21 cellular contexts compared by ENCODE assay signal in genomic region chr2:200219400-200220113, GRCh38.
DNase-seq lines count a peak whose midpoint lies in the region; ATAC-seq, FAIRE-seq and TF ChIP-seq lines count a peak whose summit lies in the region.
"Had no signal": no experiment of that assay in that cellular context is flagged by ENCODE, and none has a peak within 500 bp of the region (broad histone marks: within the 10 kb centered on the region; RNA-seq: fewer than 3 reads in every experiment).

No MANE protein-coding gene starts in this region.

- H3K36me3 ChIP-seq in HUES64 (ENCODE audit: insufficient read depth, low read length) (no peaks in the 10 kb centered on the region), PC-3 (ENCODE audit: low read depth, low read length) (no peaks in the 10 kb centered on the region), iPS-20b (ENCODE audit: insufficient read depth, low read depth, low read length) (no peaks in the 10 kb centered on the region), stomach (no peaks in the 10 kb centered on the region)
- no peaks in the 10 kb centered on the region for H3K36me3 ChIP-seq in CD4-positive, alpha-beta memory T cell (ENCODE audit: insufficient read depth, low read length)
- H3K36me3 ChIP-seq: esophagus squamous epithelium had no signal

- H3K27me3 Mint-ChIP-seq in CD4-positive, alpha-beta memory T cell = peaks cover 2 to 4% of the 10 kb centered on the region in 2 donors

- H3K4me3 ChIP-seq in A549 (no peak overlapping the region), HUES64 (ENCODE audit: low read length) (no peak overlapping the region), PC-3 (ENCODE audit: low read length) (no peak overlapping the region), iPS-20b (ENCODE audit: low read length) (no peak overlapping the region), stomach (no peak overlapping the region)
- H3K4me3 ChIP-seq in CD4-positive, alpha-beta memory T cell (ENCODE audit: low read length in 2 of 2) = no peak overlapping the region
- H3K4me3 ChIP-seq: esophagus squamous epithelium had no signal

- peaks cover 0 to 3% (median 0%) of the 10 kb centered on the region in 8 donors for H3K9me3 Mint-ChIP-seq in CD4-positive, alpha-beta memory T cell
- H3K9me3 Mint-ChIP-seq: activated B cell treated with CpG ODN at 0.5 μM for 24 hours; activated naive CD8-positive, alpha-beta T cell treated with anti-CD3 and anti-CD28 coated beads, Interleukin-2, amount 50 U/mL, for 24 hours; IgD-negative memory B cell; nephron progenitor cell; stimulated activated naive B cell treated with anti-CD40 and anti-IgM and Interleukin-4, amounts not matched to agents 10 μg/mL and 1 μg/mL and 100 μg/mL, for 72 hours had no signal

- no peaks in the 10 kb centered on the region for H3K27me3 ChIP-seq in HUES64 (ENCODE audit: insufficient read depth, low read length)
- no peaks in the 10 kb centered on the region for H3K27me3 ChIP-seq in PC-3 (ENCODE audit: low read length)
- no peaks in the 10 kb centered on the region for H3K27me3 ChIP-seq in iPS-20b (ENCODE audit: insufficient read depth, low read length)
- H3K27me3 ChIP-seq in stomach = no peaks in the 10 kb centered on the region
- no peaks in the 10 kb centered on the region for H3K27me3 ChIP-seq in CD4-positive, alpha-beta memory T cell (ENCODE audit: insufficient read depth, low read length)
- H3K27me3 ChIP-seq: esophagus squamous epithelium had no signal

- intact Hi-C loops in PC-3 (cut with micrococcal nuclease) (no loop called here), stomach (cut with DNase I; ENCODE audit: low total_unique reads) (no loop called here)
- intact Hi-C loops in CD4-positive, alpha-beta memory T cell (cut with micrococcal nuclease) = no loop called here

- TF ChIP-seq CTCF in A549 (IDR thresholded peaks at IDR 0.05) (no peak), PC-3 (conservative IDR thresholded peaks at IDR 0.05; ENCODE audit: low read depth, low read length) (no peak), stomach (IDR thresholded peaks at IDR 0.05) (no peak)

- TF ChIP-seq RAD21 in A549 (conservative IDR thresholded peaks at IDR 0.05 in 1 of 2, IDR thresholded peaks at IDR 0.05 in 1 of 2) = no peak

- no peak overlapping the region for H3K4me3 Mint-ChIP-seq in CD4-positive, alpha-beta memory T cell
- H3K4me3 Mint-ChIP-seq: activated B cell treated with CpG ODN at 0.5 μM for 24 hours; activated naive CD8-positive, alpha-beta T cell treated with anti-CD3 and anti-CD28 coated beads, Interleukin-2, amount 50 U/mL, for 24 hours; IgD-negative memory B cell; nephron progenitor cell; stimulated activated naive B cell treated with anti-CD40 and anti-IgM and Interleukin-4, amounts not matched to agents 10 μg/mL and 1 μg/mL and 100 μg/mL, for 72 hours had no signal

- FAIRE-seq in A549 (lab: Jason Lieb, UNC) = no peak
- FAIRE-seq: bronchial epithelial cell had no signal

- H4K20me1 ChIP-seq in PC-3 (ENCODE audit: low read length) = no peaks in the 10 kb centered on the region

- H3F3A ChIP-seq in PC-3 (ENCODE audit: low read length, unreplicated experiment) = no peaks in the 10 kb centered on the region

- H3K27ac ChIP-seq in A549 = peak overlapping the region; percentile 37 to 51; a peak in 5 of 6 replicates
- peak overlapping the region; percentile 50 for H3K27ac ChIP-seq in HUES64 (ENCODE audit: low read depth, low read length)
- H3K27ac ChIP-seq in PC-3 (ENCODE audit: low read length) = no peak overlapping the region
- H3K27ac ChIP-seq in iPS-20b (ENCODE audit: low read length) = no peak overlapping the region
- H3K27ac ChIP-seq in stomach = no peak overlapping the region
- no peak overlapping the region for H3K27ac ChIP-seq in CD4-positive, alpha-beta memory T cell (ENCODE audit: low read depth, low read length)
- H3K27ac ChIP-seq: esophagus squamous epithelium had no signal

- H2AFZ ChIP-seq in PC-3 (ENCODE audit: low read length) = peak overlapping the region; percentile 29; the same call in 1 of the 2 replicates

- no peaks in the 10 kb centered on the region for H3K79me2 ChIP-seq in PC-3 (ENCODE audit: low read length)

- DNase-seq in A549 (ENCODE audit: low read depth in 1 of 2, low spot score in 1 of 2) = no peak
- DNase-seq in PC-3 = peak; percentile 27
- DNase-seq in stomach = no peak
- DNase-seq in NCI-H146 treated with DMSO at 0.1 percent for 48 hours (lab: John Stamatoyannopoulos, UW; ENCODE audit: unreplicated experiment) = no peak
- no peak for DNase-seq in CD4-positive, alpha-beta memory T cell
- DNase-seq: activated B cell treated with CpG ODN at 0.5 μM for 24 hours; activated CD8-positive, alpha-beta memory T cell treated with anti-CD3 and anti-CD28 coated beads for 24 hours; activated naive CD8-positive, alpha-beta T cell treated with anti-CD3 and anti-CD28 coated beads, Interleukin-2, amount 50 U/mL, for 24 hours; esophagus squamous epithelium; hippocampal formation; kidney glomerular epithelial cell; nephron progenitor cell; SIG-M5; stimulated activated naive B cell treated with anti-CD40 and anti-IgM and Interleukin-4, amounts not matched to agents 10 μg/mL and 1 μg/mL and 100 μg/mL, for 72 hours; T-helper 2 cell; trophoblast cell had no signal

- peaks cover 33% of the 10 kb centered on the region for H3K4me1 ChIP-seq in A549
- peaks cover 25% of the 10 kb centered on the region for H3K4me1 ChIP-seq in HUES64 (ENCODE audit: insufficient read depth, low read length)
- peaks cover 15% of the 10 kb centered on the region for H3K4me1 ChIP-seq in PC-3 (ENCODE audit: insufficient read depth, low read length)
- H3K4me1 ChIP-seq in iPS-20b (ENCODE audit: insufficient read depth, low read length) = peaks cover 16% of the 10 kb centered on the region; the same call in 1 of the 2 replicates
- H3K4me1 ChIP-seq in stomach = peaks cover 0 to 19% (median 4%) of the 10 kb centered on the region in 4 donors
- H3K4me1 ChIP-seq in CD4-positive, alpha-beta memory T cell (ENCODE audit: insufficient read depth, low read length) = no peaks in the 10 kb centered on the region
- H3K4me1 ChIP-seq: esophagus squamous epithelium had no signal

- TF ChIP-seq EP300 in A549 (IDR thresholded peaks at IDR 0.05) (no peak), stomach (IDR thresholded peaks at IDR 0.05) (no peak)

- H3K27ac Mint-ChIP-seq in CD4-positive, alpha-beta memory T cell = no peak overlapping the region
- H3K27ac Mint-ChIP-seq: activated B cell treated with CpG ODN at 0.5 μM for 24 hours; activated naive CD8-positive, alpha-beta T cell treated with anti-CD3 and anti-CD28 coated beads, Interleukin-2, amount 50 U/mL, for 24 hours; IgD-negative memory B cell; stimulated activated naive B cell treated with anti-CD40 and anti-IgM and Interleukin-4, amounts not matched to agents 10 μg/mL and 1 μg/mL and 100 μg/mL, for 72 hours had no signal

- ATAC-seq in A549 (no peak), PC-3 (no peak), GM18520 (IDR thresholded peaks at IDR 0.05; ENCODE audit: unreplicated experiment) (no peak)
- ATAC-seq: activated naive CD8-positive, alpha-beta T cell treated with anti-CD3 and anti-CD28 coated beads, Interleukin-2, amount 50 U/mL, for 24 hours; stimulated activated naive B cell treated with anti-CD40 and anti-IgM and Interleukin-4, amounts not matched to agents 10 μg/mL and 1 μg/mL and 100 μg/mL, for 72 hours had no signal

- 0 out of 2 replicates have a peak overlapping the region, but pooled peaks have one; percentile 18 for H3K9ac ChIP-seq in HUES64 (ENCODE audit: low read depth, low read length)
- H3K9ac ChIP-seq in PC-3 (ENCODE audit: low read length) = no peak overlapping the region
- H3K9ac ChIP-seq in iPS-20b (ENCODE audit: low read depth, low read length) = peak overlapping the region; percentile 25; the same call in 1 of the 2 replicates

- BruUV-seq in PC-3 (replicated peaks; lab: Mats Ljungman, UMichigan) = no TSS peak

- no peaks in the 10 kb centered on the region for H3K9me2 ChIP-seq in PC-3 (replicated peaks; ENCODE audit: low read length)

- H3K9me3 ChIP-seq in A549 (no peaks in the 10 kb centered on the region), HUES64 (ENCODE audit: insufficient read depth, low read depth, low read length) (no peaks in the 10 kb centered on the region), PC-3 (ENCODE audit: low read length) (no peaks in the 10 kb centered on the region), iPS-20b (ENCODE audit: insufficient read depth, low read depth, low read length) (no peaks in the 10 kb centered on the region), stomach (no peaks in the 10 kb centered on the region)
- no peaks in the 10 kb centered on the region for H3K9me3 ChIP-seq in CD4-positive, alpha-beta memory T cell (ENCODE audit: control insufficient read depth in 1 of 2, low read length in 2 of 2)
- H3K9me3 ChIP-seq: esophagus squamous epithelium had no signal

- peaks cover 0 to 2% (median 0%) of the 10 kb centered on the region in 4 donors for H3K4me1 Mint-ChIP-seq in CD4-positive, alpha-beta memory T cell
- H3K4me1 Mint-ChIP-seq: activated B cell treated with CpG ODN at 0.5 μM for 24 hours; activated naive CD8-positive, alpha-beta T cell treated with anti-CD3 and anti-CD28 coated beads, Interleukin-2, amount 50 U/mL, for 24 hours; IgD-negative memory B cell; stimulated activated naive B cell treated with anti-CD40 and anti-IgM and Interleukin-4, amounts not matched to agents 10 μg/mL and 1 μg/mL and 100 μg/mL, for 72 hours had no signal

- H3K4me2 ChIP-seq in A549 (peak overlapping the region; percentile 75), PC-3 (ENCODE audit: low read length) (peak overlapping the region; percentile 3; the same call in 1 of the 2 replicates)

- H3K36me3 Mint-ChIP-seq in CD4-positive, alpha-beta memory T cell = no peaks in the 10 kb centered on the region
- H3K36me3 Mint-ChIP-seq: IgD-negative memory B cell; stimulated activated naive B cell treated with anti-CD40 and anti-IgM and Interleukin-4, amounts not matched to agents 10 μg/mL and 1 μg/mL and 100 μg/mL, for 72 hours had no signal

- TF ChIP-seq POLR2A in A549 (IDR thresholded peaks at IDR 0.05; ENCODE audit: low read length) (no peak), stomach (IDR thresholded peaks at IDR 0.05) (no peak)

- CTCF ChIA-PET in A549 (lab: Yijun Ruan, JAX) (no interaction called here), PC-3 (lab: Charles Lee) (no interaction called here)
- CTCF ChIA-PET in CD4-positive, alpha-beta memory T cell (lab: Charles Lee; ENCODE audit: partially characterized antibody) = no interaction called here

- WGBS in A549 (ENCODE audit: missing lambda C conversion rate) = 54% methylated on average over 3 of the region's 3 CpGs
- WGBS in HUES64 = 70% methylated on average over 3 of the region's 3 CpGs
- 36 to 55% (median 44%) methylated on average over 3 of the region's 3 CpGs for WGBS in stomach, 5 donors

- POLR2A ChIA-PET in A549 (lab: Yijun Ruan, JAX) (no interaction called here), PC-3 (lab: Charles Lee; ENCODE audit: unreplicated experiment) (no interaction called here)
- POLR2A ChIA-PET in CD4-positive, alpha-beta memory T cell (lab: Charles Lee; ENCODE audit: partially characterized antibody) = no interaction called here

TF ChIP-seq in A549, 52 proteins besides CTCF, POLR2A, EP300 and RAD21:
- TF ChIP-seq HEYL (CRISPR knock-in tag; IDR thresholded peaks at IDR 0.05) (no peak), MAFK (IDR thresholded peaks at IDR 0.05; ENCODE audit: partially characterized antibody) (peak; percentile 95), NFE2L2 (conservative IDR thresholded peaks at IDR 0.05; ENCODE audit: low read length) (0 out of 2 replicates have a peak, but pooled peaks have one; percentile 5), CHD2 (IDR thresholded peaks at IDR 0.05; ENCODE audit: low read length, partially characterized antibody) (no peak)

Comparison
In these comparisons a context has a peak if more than half of its experiments do, and no peak if none do; other contexts are left out.
1. H3K27ac ChIP-seq: peak in A549 (2 of 2) and HUES64 (single experiment); none in PC-3 (single experiment), iPS-20b (single experiment), stomach (0 of 5) and CD4-positive, alpha-beta memory T cell (single experiment).